8 cellular contexts compared by ENCODE assay signal in genomic region chr6:128112494-128112893, GRCh38.
DNase-seq lines count a peak whose midpoint lies in the region; ATAC-seq and FAIRE-seq lines count a peak whose summit lies in the region.

No MANE protein-coding gene starts in this region.

- peak overlapping the region; percentile 27 to 91 (median 73) for H3K27ac Mint-ChIP-seq in naive thymus-derived CD8-positive, alpha-beta T cell

- peak overlapping the region; percentile 61 to 81 (median 75) for H3K4me3 Mint-ChIP-seq in naive thymus-derived CD8-positive, alpha-beta T cell

- peaks cover 0 to 9% (median 5%) of the 10 kb centered on the region in 3 donors for H3K36me3 Mint-ChIP-seq in naive thymus-derived CD8-positive, alpha-beta T cell

- peaks cover 15 to 25% (median 19%) of the 10 kb centered on the region in 4 donors for H3K4me1 Mint-ChIP-seq in naive thymus-derived CD8-positive, alpha-beta T cell

- peaks cover 0 to 10% (median 3%) of the 10 kb centered on the region in 9 donors for H3K9me3 Mint-ChIP-seq in naive thymus-derived CD8-positive, alpha-beta T cell

- ATAC-seq in GM18498 (IDR thresholded peaks at IDR 0.05; ENCODE audit: unreplicated experiment) = peak; percentile 79
- peak; percentile 80 for ATAC-seq in HG02943 (IDR thresholded peaks at IDR 0.05; ENCODE audit: low read depth, unreplicated experiment)
- ATAC-seq in naive thymus-derived CD8-positive, alpha-beta T cell = peak in 1 of 2 donors; percentile 47

- no peaks in the 10 kb centered on the region for H3K27me3 Mint-ChIP-seq in naive thymus-derived CD8-positive, alpha-beta T cell

- FAIRE-seq in frontal cortex (lab: Jason Lieb, UNC) = no peak

- POLR2A ChIA-PET in naive thymus-derived CD8-positive, alpha-beta T cell (lab: Charles Lee) = interaction anchor here (0.7 kb wide), 1 partner anchor 339 kb away, joined by 3 read pairs; no protein-coding TSS in a partner anchor

- peak; percentile 68 for DNase-seq in amniotic epithelial cell (ENCODE audit: low read depth)
- DNase-seq in naive thymus-derived CD8-positive, alpha-beta T cell = peak in 2 of 10 donors; percentile 3 to 18
- DNase-seq in frontal cortex (ENCODE audit: low spot score in 2 of 2) = no peak
- DNase-seq in foreskin melanocyte = no peak
- DNase-seq in NOMO-1 (lab: John Stamatoyannopoulos, UW; ENCODE audit: unreplicated experiment in 2 of 2) = no peak
- no peak for DNase-seq in NCI-H526 treated with DMSO at 0.1 percent for 48 hours (lab: John Stamatoyannopoulos, UW)
